In the genomic region with DNA sequence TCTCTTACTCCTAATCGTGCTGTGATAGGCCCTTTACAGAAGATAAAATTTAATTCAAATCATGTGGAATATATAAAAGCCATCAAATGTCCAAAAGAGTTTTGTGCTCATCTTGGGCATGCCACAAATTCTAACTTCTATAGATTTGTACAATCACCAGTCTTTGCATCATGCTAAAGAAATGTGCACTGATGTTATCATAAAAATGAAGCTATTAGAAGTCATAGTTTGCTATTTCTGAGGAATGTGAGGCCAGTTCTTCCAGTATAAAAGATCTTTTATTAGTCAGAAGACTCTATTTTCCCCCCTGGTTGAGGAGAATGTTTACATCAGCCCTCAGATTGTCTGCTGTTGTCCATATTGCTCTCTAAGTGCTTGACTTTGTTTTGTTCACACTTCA, we compare ENCODE assay signal across 9 cellular contexts. TPM values are rescaled to one million over a fixed set of nuclear protein-coding genes. Genes with fewer than 3 reads are reported as not detected.
DNase-seq lines count a peak whose midpoint lies in the region; ATAC-seq, FAIRE-seq and TF ChIP-seq lines count a peak whose summit lies in the region.
"Had no signal": no experiment of that assay in that cellular context is flagged by ENCODE, and none has a peak within 500 bp of the region (broad histone marks: within the 10 kb centered on the region; RNA-seq: fewer than 3 reads in every experiment).

No MANE protein-coding gene starts in this region.

- H3K4me2 ChIP-seq in endothelial cell of umbilical vein (ENCODE audit: insufficient read depth, low read length) = peak overlapping the region; percentile 69

- peak overlapping the region in 4 of 7 donors; percentile 85 to 98 (median 93) for H3K4me3 Mint-ChIP-seq in CD8-positive, alpha-beta memory T cell

- peaks cover 21% of the 10 kb centered on the region for H3K4me1 ChIP-seq in CD8-positive, alpha-beta memory T cell (ENCODE audit: insufficient read depth, low read length)
- H3K4me1 ChIP-seq in Panc1 (ENCODE audit: control insufficient read depth, insufficient read depth, low read length) (peaks cover 38% of the 10 kb centered on the region), endothelial cell of umbilical vein (ENCODE audit: control insufficient read depth, extremely low read depth, insufficient read depth, low read length) (peaks cover 45% of the 10 kb centered on the region), prostate gland (replicated peaks) (peaks cover 10% of the 10 kb centered on the region)

- peak; percentile 77 for FAIRE-seq in endothelial cell of umbilical vein (lab: Jason Lieb, UNC)

- intact Hi-C loops in Panc1 (cut with micrococcal nuclease; ENCODE audit: unreplicated experiment) = no loop called here
- intact Hi-C loops in endothelial cell of umbilical vein (cut with micrococcal nuclease) = loop anchor here (1.0 to 5.0 kb wide), 3 partner anchors 8 to 713 kb away; a partner anchor contains a TSS
- intact Hi-C loops in prostate gland (cut with DNase I) = loop anchor here (5.0 kb wide), 1 partner anchor 38 kb away; no protein-coding TSS in a partner anchor

- no peaks in the 10 kb centered on the region for H3K9me3 ChIP-seq in CD8-positive, alpha-beta memory T cell (ENCODE audit: low read length)
- H3K9me3 ChIP-seq in Panc1 (ENCODE audit: control insufficient read depth, insufficient read depth, low read depth, low read length) (no peaks in the 10 kb centered on the region), endothelial cell of umbilical vein (replicated peaks; ENCODE audit: control insufficient read depth, insufficient read depth, low read length) (no peaks in the 10 kb centered on the region), prostate gland (no peaks in the 10 kb centered on the region)

- peaks cover 28% of the 10 kb centered on the region for H3K79me2 ChIP-seq in endothelial cell of umbilical vein (ENCODE audit: control insufficient read depth, insufficient read depth, low read length)

- CTCF ChIA-PET in CD8-positive, alpha-beta memory T cell (lab: Charles Lee) = no interaction called here
- CTCF ChIA-PET in Panc1 (lab: Charles Lee) (no interaction called here), endothelial cell of umbilical vein (lab: Charles Lee) (interaction anchor here (1.0 to 6.3 kb wide), 9 partner anchors 8 to 121 kb away, joined by 3 to 40 read pairs (median 4); no protein-coding TSS in a partner anchor)

- POLR2A ChIA-PET in CD8-positive, alpha-beta memory T cell (lab: Charles Lee) = no interaction called here
- POLR2A ChIA-PET in Panc1 (lab: Charles Lee) (interaction anchor here (0.6 to 1.1 kb wide), 2 partner anchors 24 to 28 kb away, joined by 3 to 5 read pairs; no protein-coding TSS in a partner anchor), endothelial cell of umbilical vein (lab: Charles Lee) (interaction anchor here (0.8 kb wide), 1 partner anchor 42 kb away, joined by 3 read pairs; no protein-coding TSS in a partner anchor)

- H3K27me3 Mint-ChIP-seq in CD8-positive, alpha-beta memory T cell = peaks cover 0 to 14% of the 10 kb centered on the region in 2 donors

- H3K27me3 ChIP-seq in CD8-positive, alpha-beta memory T cell (ENCODE audit: insufficient read depth, low read length, poor library complexity, severe bottlenecking) = no peaks in the 10 kb centered on the region
- H3K27me3 ChIP-seq in Panc1 (ENCODE audit: control insufficient read depth, insufficient read depth, low read length) (no peaks in the 10 kb centered on the region), endothelial cell of umbilical vein (ENCODE audit: control insufficient read depth in 2 of 2, insufficient read depth in 2 of 2, low read length in 2 of 2) (no peaks in the 10 kb centered on the region), prostate gland (replicated peaks; ENCODE audit: insufficient read depth) (no peaks in the 10 kb centered on the region)

- peaks cover 34 to 41% (median 37%) of the 10 kb centered on the region in 3 donors for H3K4me1 Mint-ChIP-seq in CD8-positive, alpha-beta memory T cell

- peak overlapping the region; percentile 100 for H3K9ac ChIP-seq in endothelial cell of umbilical vein (replicated peaks; ENCODE audit: extremely low read depth, insufficient read depth, low read length)

- ATAC-seq in Panc1 = no peak

- BruUV-seq in Panc1 (replicated peaks; lab: Mats Ljungman, UMichigan) (no TSS peak), endothelial cell of umbilical vein (replicated peaks; lab: Mats Ljungman, UMichigan) (no TSS peak)

- 29% methylated on average over 1 of the region's 1 CpG for WGBS in prostate gland

- TF ChIP-seq CTCF in Panc1 (IDR thresholded peaks at IDR 0.05) (no peak), endothelial cell of umbilical vein (IDR thresholded peaks at IDR 0.05; ENCODE audit: extremely low read depth in 1 of 2, insufficient read depth in 1 of 2, low read depth in 1 of 2, low read length in 2 of 2) (no peak), prostate gland (IDR thresholded peaks at IDR 0.05) (no peak)

- H3K9me3 Mint-ChIP-seq in CD8-positive, alpha-beta memory T cell = peaks cover 0 to 8% (median 2%) of the 10 kb centered on the region in 5 donors

- H3K4me3 ChIP-seq in CD8-positive, alpha-beta memory T cell (ENCODE audit: low read length) = no peak overlapping the region
- H3K4me3 ChIP-seq in Panc1 (ENCODE audit: low read depth in 2 of 2, low read length in 2 of 2) = no peak overlapping the region
- H3K4me3 ChIP-seq in endothelial cell of umbilical vein (replicated peaks in 1 of 3; ENCODE audit: insufficient read depth in 1 of 3, low read depth in 1 of 3, low read length in 3 of 3) = no peak overlapping the region
- H3K4me3 ChIP-seq in prostate gland = no peak overlapping the region

- H3K36me3 Mint-ChIP-seq in CD8-positive, alpha-beta memory T cell = peaks cover 0 to 21% (median 2%) of the 10 kb centered on the region in 3 donors

- in situ Hi-C loops in Panc1 (cut with HindIII; ENCODE audit: low pct_unique_long_range_greater_than_20kb, low sequenced_read_pairs) = no loop called here

- TF ChIP-seq POLR2A in endothelial cell of umbilical vein (IDR thresholded peaks at IDR 0.05; ENCODE audit: low read depth, low read length) = no peak
- no peak for TF ChIP-seq POLR2A in prostate gland (IDR thresholded peaks at IDR 0.05)

- DNase-seq in CD8-positive, alpha-beta memory T cell = no peak
- no peak for DNase-seq in Panc1 (ENCODE audit: low read depth, low spot score)
- DNase-seq in endothelial cell of umbilical vein (ENCODE audit: low read depth, low spot score) = peak; percentile 56
- no peak for DNase-seq in prostate gland (ENCODE audit: low spot score)
- no peak for DNase-seq in NCI-H2081 (lab: John Stamatoyannopoulos, UW)
- no peak for DNase-seq in activated effector memory CD4-positive, alpha-beta T cell treated with anti-CD3 and anti-CD28 coated beads, Interleukin-2, amount 50 U/mL, for 16 hours
- DNase-seq in ureter (ENCODE audit: low spot score) = no peak
- DNase-seq in NAMALWA (ENCODE audit: low spot score) = no peak
- DNase-seq: NCI-H2081 treated with DMSO at 0.1 percent for 48 hours had no signal

- H3K36me3 ChIP-seq in CD8-positive, alpha-beta memory T cell (ENCODE audit: insufficient read depth, low read length) = no peaks in the 10 kb centered on the region
- H3K36me3 ChIP-seq in Panc1 (ENCODE audit: control insufficient read depth, insufficient read depth, low read length) (peaks cover 17% of the 10 kb centered on the region), endothelial cell of umbilical vein (ENCODE audit: control insufficient read depth in 2 of 2, extremely low read depth in 1 of 2, insufficient read depth in 2 of 2, low read length in 2 of 2) (peaks cover 2 to 6% of the 10 kb centered on the region in 2 experiments), prostate gland (no peaks in the 10 kb centered on the region)

- H2AFZ ChIP-seq in endothelial cell of umbilical vein (ENCODE audit: low read depth, low read length) = peak overlapping the region; percentile 66

- dilution Hi-C loops in endothelial cell of umbilical vein (cut with MboI; ENCODE audit: extremely low pct_ligation_motif_present, low sequenced_read_pairs) = no loop called here

- H3K27ac ChIP-seq in CD8-positive, alpha-beta memory T cell (ENCODE audit: low read depth, low read length) = no peak overlapping the region
- H3K27ac ChIP-seq in Panc1 (ENCODE audit: low read length) (peak overlapping the region; percentile 98), endothelial cell of umbilical vein (ENCODE audit: insufficient read depth, low read depth, low read length) (peak overlapping the region; percentile 89), prostate gland (peak overlapping the region; percentile 38 to 97)

- no peaks in the 10 kb centered on the region for H3K9me1 ChIP-seq in endothelial cell of umbilical vein (replicated peaks; ENCODE audit: control insufficient read depth, extremely low read depth, insufficient read depth, low read length)

- no peaks in the 10 kb centered on the region for H4K20me1 ChIP-seq in endothelial cell of umbilical vein (replicated peaks; ENCODE audit: control insufficient read depth, extremely low read depth, insufficient read depth, low read length)

- H3K27ac Mint-ChIP-seq in CD8-positive, alpha-beta memory T cell = peak overlapping the region in 5 of 8 donors; percentile 23 to 99 (median 57)

TF ChIP-seq in endothelial cell of umbilical vein, 7 proteins besides CTCF, POLR2A, EP300 and RAD21:
- TF ChIP-seq MYC (IDR thresholded peaks at IDR 0.05; ENCODE audit: low read depth, low read length) (no peak), GATA2 (IDR thresholded peaks at IDR 0.05; ENCODE audit: insufficient read depth, insufficient read length, low read depth, low read length) (peak; percentile 90), JUN (IDR thresholded peaks at IDR 0.05; ENCODE audit: borderline replicate concordance, insufficient read depth, insufficient read length, low read depth) (peak; percentile 58)

RNA-seq across cellular contexts. Expression of a gene that starts 2.1 kb away (rescaled TPM):
- total RNA-seq in CD8-positive, alpha-beta memory T cell = 100 to 1,000 TPM; 212 to 219 TPM
- polyA plus RNA-seq in CD8-positive, alpha-beta memory T cell = 471 TPM
- total RNA-seq in Panc1 (2021; ENCODE audit: unreplicated experiment) = 1,903 TPM
- polyA plus RNA-seq in Panc1 (2012; ENCODE audit: insufficient read length) = 1,847 TPM
- total RNA-seq in endothelial cell of umbilical vein = 2,636 and 2,725 TPM in 2 replicates
- 2,745 and 3,299 TPM in 2 replicates for polyA plus RNA-seq in endothelial cell of umbilical vein
- 4,765 and 4,884 TPM in 2 replicates for polyA plus RNA-seq in endothelial cell of umbilical vein (2011; cell fraction: cytosol; rRNA removed)
- 2,911 and 3,170 TPM in 2 replicates for polyA plus RNA-seq in endothelial cell of umbilical vein (2011; cell fraction: nucleus; rRNA removed)
- polyA plus RNA-seq in endothelial cell of umbilical vein (2012) = 3,482 and 4,382 TPM in 2 replicates
- 3,299 and 3,540 TPM in 2 replicates for polyA minus RNA-seq in endothelial cell of umbilical vein
- polyA minus RNA-seq in endothelial cell of umbilical vein (2011; cell fraction: cytosol; rRNA and poly(A)+ RNA removed) = 533 TPM
- 990 and 1,101 TPM in 2 replicates for polyA minus RNA-seq in endothelial cell of umbilical vein (2011; cell fraction: nucleus; rRNA and poly(A)+ RNA removed)
- 100 to 1,000 TPM; 404 to 595 TPM for total RNA-seq in prostate gland
- 684 TPM for total RNA-seq in ureter
